In the genomic region with DNA sequence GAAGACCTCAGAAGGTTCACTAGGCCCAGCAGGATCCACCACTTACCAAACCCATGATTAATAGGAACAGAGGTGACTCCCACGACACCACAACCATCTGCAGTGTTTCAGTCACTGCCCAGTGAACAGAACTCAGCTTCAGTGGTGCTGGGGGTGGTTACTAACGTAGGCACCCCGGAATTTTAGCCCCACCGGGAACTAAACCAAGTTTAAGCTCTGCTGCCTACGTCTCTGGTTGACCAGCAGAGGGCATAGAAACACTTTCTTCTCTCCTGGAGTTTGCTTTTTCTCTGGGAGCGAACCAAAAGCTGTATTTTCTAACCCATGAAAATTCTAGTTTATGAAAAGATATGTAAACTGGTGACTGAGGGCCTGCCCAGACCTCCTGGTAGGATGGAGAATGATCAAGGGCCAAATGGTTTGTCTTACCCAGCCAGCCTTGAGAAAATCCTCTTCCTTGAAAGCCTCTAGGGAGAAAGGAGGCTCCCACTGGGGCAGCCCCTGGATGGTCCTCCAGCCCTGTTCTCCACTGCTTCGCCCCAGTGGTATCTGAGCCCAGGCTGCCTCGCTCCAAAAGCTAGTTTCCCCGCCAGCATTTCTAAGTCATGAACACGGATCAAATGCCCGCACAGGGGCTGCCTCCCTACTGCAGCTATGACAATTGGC, we compare ENCODE assay signal across 9 cellular contexts.
DNase-seq lines count a peak whose midpoint lies in the region; ATAC-seq and TF ChIP-seq lines count a peak whose summit lies in the region.
"Had no signal": no experiment of that assay in that cellular context is flagged by ENCODE, and none has a peak within 500 bp of the region (broad histone marks: within the 10 kb centered on the region; RNA-seq: fewer than 3 reads in every experiment).

No MANE protein-coding gene starts in this region.

- no peak overlapping the region for H3K4me3 ChIP-seq in breast epithelium

- H3K4me1 ChIP-seq in breast epithelium = no peaks in the 10 kb centered on the region

- intact Hi-C loops in breast epithelium (cut with DNase I; ENCODE audit: low total_unique reads) = no loop called here

- no peak overlapping the region for H3K27ac Mint-ChIP-seq in activated naive CD4-positive, alpha-beta T cell treated with anti-CD3 and anti-CD28 coated beads, Interleukin-2, amount 50 U/mL, for 72 hours
- H3K27ac Mint-ChIP-seq: activated naive CD4-positive, alpha-beta T cell treated with anti-CD3 and anti-CD28 coated beads, Interleukin-2, amount 50 U/mL, for 24 hours had no signal

- no peaks in the 10 kb centered on the region for H3K9me3 Mint-ChIP-seq in activated naive CD4-positive, alpha-beta T cell treated with anti-CD3 and anti-CD28 coated beads, Interleukin-2, amount 50 U/mL, for 72 hours
- H3K9me3 Mint-ChIP-seq: activated naive CD4-positive, alpha-beta T cell treated with anti-CD3 and anti-CD28 coated beads, Interleukin-2, amount 50 U/mL, for 24 hours had no signal

- H3K36me3 ChIP-seq in breast epithelium = no peaks in the 10 kb centered on the region

- no peaks in the 10 kb centered on the region for H3K9me3 ChIP-seq in breast epithelium

- TF ChIP-seq POLR2A in breast epithelium (IDR thresholded peaks at IDR 0.05) = no peak

- no peak for ATAC-seq in activated naive CD4-positive, alpha-beta T cell treated with anti-CD3 and anti-CD28 coated beads, Interleukin-2, amount 50 U/mL, for 72 hours
- ATAC-seq in GM21390 (IDR thresholded peaks at IDR 0.05; ENCODE audit: unreplicated experiment) = no peak

- no peak overlapping the region for H3K27ac ChIP-seq in breast epithelium

- no peaks in the 10 kb centered on the region for H3K27me3 ChIP-seq in breast epithelium

- no peaks in the 10 kb centered on the region for H3K36me3 Mint-ChIP-seq in activated naive CD4-positive, alpha-beta T cell treated with anti-CD3 and anti-CD28 coated beads, Interleukin-2, amount 50 U/mL, for 72 hours
- H3K36me3 Mint-ChIP-seq: activated naive CD4-positive, alpha-beta T cell treated with anti-CD3 and anti-CD28 coated beads, Interleukin-2, amount 50 U/mL, for 24 hours had no signal

- peak; percentile 46 for DNase-seq in SIG-M5 treated with dmso at 0.1 percent for 504 hours (lab: John Stamatoyannopoulos, UW; ENCODE audit: unreplicated experiment)
- DNase-seq in SIG-M5 (lab: John Stamatoyannopoulos, UW) = no peak
- peak; percentile 29 for DNase-seq in NAMALWA (ENCODE audit: low spot score)
- no peak for DNase-seq in breast epithelium (ENCODE audit: low spot score in 2 of 2)
- DNase-seq in lung microvascular endothelial cell (ENCODE audit: low read depth in 2 of 2) = peak; percentile 56 to 60
- DNase-seq in activated naive CD4-positive, alpha-beta T cell treated with anti-CD3 and anti-CD28 coated beads, Interleukin-2, amount 50 U/mL, for 72 hours (ENCODE audit: low spot score in 2 of 2) = no peak
- DNase-seq in activated gamma-delta T cell treated with Interleukin-2 at 50 U/mL for 16 hours = no peak

- peak in 2 of 3 donors; percentile 44 to 67 for TF ChIP-seq CTCF in breast epithelium (IDR thresholded peaks at IDR 0.05)

Comparison
In these comparisons a context has a peak if more than half of its experiments do, and no peak if none do; other contexts are left out.
1. DNase-seq: peak in SIG-M5 treated with dmso at 0.1 percent for 504 hours (single experiment), NAMALWA (single experiment) and lung microvascular endothelial cell (2 of 2); none in SIG-M5 (single experiment), breast epithelium (0 of 2), activated naive CD4-positive, alpha-beta T cell treated with anti-CD3 and anti-CD28 coated beads, Interleukin-2, amount 50 U/mL, for 72 hours (0 of 2) and activated gamma-delta T cell treated with Interleukin-2 at 50 U/mL for 16 hours (single experiment).